In genomic region chr16:71283612-71284011, GRCh38 we compare ENCODE assay signal across 31 cellular contexts. TPM values are rescaled to one million over a fixed set of nuclear protein-coding genes. Genes with fewer than 3 reads are reported as not detected.
"Had no signal": no experiment of that assay in that cellular context is flagged by ENCODE, and none has a peak within 500 bp of the region (broad histone marks: within the 10 kb centered on the region; RNA-seq: fewer than 3 reads in every experiment).

No MANE protein-coding gene starts in this region.

- H3K27ac ChIP-seq: brain microvascular endothelial cell, esophagus squamous epithelium, gastroesophageal sphincter, heart right ventricle, WERI-Rb-1 had no signal

- H3K27me3 Mint-ChIP-seq: activated B cell treated with CpG ODN at 0.5 μM for 24 hours; activated CD4-positive, alpha-beta memory T cell treated with anti-CD3 and anti-CD28 coated beads, Interleukin-2, amount 10 ng/mL, durations not matched to agents 7 days and 5 days; activated naive CD8-positive, alpha-beta T cell; activated T-cell treated with anti-CD3 and anti-CD28 coated beads, Interleukin-2, amount 50 U/mL, for 24 hours; T-helper 17 cell had no signal

- H3K9me3 Mint-ChIP-seq: activated B cell treated with CpG ODN at 0.5 μM for 24 hours; activated CD4-positive, alpha-beta memory T cell treated with anti-CD3 and anti-CD28 coated beads, Interleukin-2, amount 10 ng/mL, durations not matched to agents 7 days and 5 days; T-helper 2 cell treated with Interferon-gamma antibody and Interleukin-4, amounts not matched to agents 5 μg/mL and 100 μg/mL, for 36 hours had no signal

- H3K9me3 ChIP-seq: esophagus squamous epithelium, gastroesophageal sphincter had no signal

- H3K4me3 Mint-ChIP-seq: activated B cell treated with CpG ODN at 0.5 μM for 24 hours; activated CD4-positive, alpha-beta memory T cell treated with anti-CD3 and anti-CD28 coated beads, Interleukin-2, amount 10 ng/mL, durations not matched to agents 7 days and 5 days; activated naive CD8-positive, alpha-beta T cell; activated T-cell treated with anti-CD3 and anti-CD28 coated beads, Interleukin-2, amount 50 U/mL, for 24 hours; activated T-cell treated with anti-CD3 and anti-CD28 coated beads, Interleukin-2, amount 50 U/mL, for 72 hours; T-helper 17 cell; T-helper 2 cell treated with Interferon-gamma antibody and Interleukin-4, amounts not matched to agents 5 μg/mL and 100 μg/mL, for 36 hours had no signal

- ATAC-seq: activated CD4-positive, CD25-positive, alpha-beta regulatory T cell treated with anti-CD3 and anti-CD28 coated beads, Interleukin-2, amount 50 U/mL, for 24 hours; activated T-cell treated with anti-CD3 and anti-CD28 coated beads, Interleukin-2, amount 50 U/mL, for 72 hours; gastroesophageal sphincter; heart right ventricle; T-helper 17 cell had no signal

- DNase-seq: activated B cell treated with CpG ODN at 0.5 μM for 24 hours; activated CD4-positive, alpha-beta memory T cell treated with anti-CD3 and anti-CD28 coated beads, Interleukin-2, amount 10 ng/mL, durations not matched to agents 7 days and 5 days; activated CD4-positive, alpha-beta T cell treated with anti-CD3 and anti-CD28 coated beads for 48 hours; activated CD8-positive, alpha-beta memory T cell treated with anti-CD3 and anti-CD28 coated beads, Interleukin-2, amount 50 U/mL, for 48 hours; activated gamma-delta T cell; activated naive CD4-positive, alpha-beta T cell treated with anti-CD3 and anti-CD28 coated beads, Interleukin-2, amount 50 U/mL, for 16 hours; activated naive CD4-positive, alpha-beta T cell treated with Interleukin-2 at 50 U/mL for 16 hours; activated T-cell treated with anti-CD3 and anti-CD28 coated beads for 4 hours; activated T-cell treated with anti-CD3 and anti-CD28 coated beads, Interleukin-2, amount 50 U/mL, for 24 hours; activated T-cell treated with anti-CD3 and anti-CD28 coated beads, Interleukin-2, amount 50 U/mL, for 72 hours; amniotic stem cell; anterior cingulate cortex; brain microvascular endothelial cell; caudate nucleus; cortex of kidney; effector CD8-positive, alpha-beta T cell; erythroblast; esophagus squamous epithelium; foreskin melanocyte; heart right ventricle; T-helper 1 cell; T-helper 17 cell; T1000; WERI-Rb-1 had no signal

- H3K4me3 ChIP-seq: esophagus squamous epithelium, gastroesophageal sphincter, heart right ventricle had no signal

- H3K27ac Mint-ChIP-seq: activated B cell treated with CpG ODN at 0.5 μM for 24 hours; activated CD4-positive, alpha-beta memory T cell treated with anti-CD3 and anti-CD28 coated beads, Interleukin-2, amount 10 ng/mL, durations not matched to agents 7 days and 5 days; activated naive CD8-positive, alpha-beta T cell; activated T-cell treated with anti-CD3 and anti-CD28 coated beads, Interleukin-2, amount 50 U/mL, for 24 hours; activated T-cell treated with anti-CD3 and anti-CD28 coated beads, Interleukin-2, amount 50 U/mL, for 72 hours; T-helper 17 cell; T-helper 2 cell treated with Interferon-gamma antibody and Interleukin-4, amounts not matched to agents 5 μg/mL and 100 μg/mL, for 36 hours had no signal

- H3K27me3 ChIP-seq: brain microvascular endothelial cell, esophagus squamous epithelium, gastroesophageal sphincter, heart right ventricle had no signal

RNA-seq across cellular contexts. Expression of gene HYDIN, which starts 53.1 kb away (rescaled TPM):
- total RNA-seq: activated B cell treated with CpG ODN at 0.5 μM for 24 hours; activated CD4-positive, alpha-beta memory T cell treated with anti-CD3 and anti-CD28 coated beads, Interleukin-2, amount 10 ng/mL, durations not matched to agents 7 days and 5 days; chondrocyte; dermis microvascular lymphatic vessel endothelial cell; glomerular endothelial cell; T-helper 17 cell had no signal
